ENCODE assay signal across 19 cellular contexts in genomic region chrX:13791559-13791958, GRCh38. TPM values are rescaled to one million over a fixed set of nuclear protein-coding genes. Genes with fewer than 3 reads are reported as not detected.
DNase-seq lines count a peak whose midpoint lies in the region; ATAC-seq and TF ChIP-seq lines count a peak whose summit lies in the region.
"Had no signal": no experiment of that assay in that cellular context is flagged by ENCODE, and none has a peak within 500 bp of the region (broad histone marks: within the 10 kb centered on the region; RNA-seq: fewer than 3 reads in every experiment).

No MANE protein-coding gene starts in this region.

- no peaks in the 10 kb centered on the region for H3K36me3 Mint-ChIP-seq in MCF 10A (ENCODE audit: insufficient read depth, unreplicated experiment)
- H3K36me3 Mint-ChIP-seq in natural killer cell = no peaks in the 10 kb centered on the region
- H3K36me3 Mint-ChIP-seq: activated CD8-positive, alpha-beta memory T cell treated with anti-CD3 and anti-CD28 coated beads, Interleukin-2, amount 10 ng/mL, durations not matched to agents 7 days and 5 days had no signal

- H3K27ac ChIP-seq in substantia nigra (ENCODE audit: low read depth, low read length, poor library complexity, severe bottlenecking) = peak overlapping the region; percentile 83
- H3K27ac ChIP-seq: WERI-Rb-1 had no signal

- peaks cover 34% of the 10 kb centered on the region for H3K27me3 Mint-ChIP-seq in MCF 10A (ENCODE audit: insufficient read depth, unreplicated experiment)
- no peaks in the 10 kb centered on the region for H3K27me3 Mint-ChIP-seq in natural killer cell (ENCODE audit: low read depth in 2 of 2)

- no peak for ATAC-seq in natural killer cell
- ATAC-seq: activated CD8-positive, alpha-beta memory T cell treated with anti-CD3 and anti-CD28 coated beads, Interleukin-2, amount 10 ng/mL, durations not matched to agents 7 days and 5 days; HCT116; PC-3 had no signal

- no TSS peak for BruUV-seq in MCF 10A (replicated peaks; lab: Mats Ljungman, UMichigan)

- intact Hi-C loops in MCF 10A (cut with micrococcal nuclease) = no loop called here
- intact Hi-C loops in natural killer cell (cut with micrococcal nuclease) = no loop called here

- H3K4me1 Mint-ChIP-seq in MCF 10A (ENCODE audit: insufficient read depth, unreplicated experiment) (peaks cover 8% of the 10 kb centered on the region), natural killer cell (no peaks in the 10 kb centered on the region)
- H3K4me1 Mint-ChIP-seq: activated CD8-positive, alpha-beta memory T cell treated with anti-CD3 and anti-CD28 coated beads, Interleukin-2, amount 10 ng/mL, durations not matched to agents 7 days and 5 days had no signal

- H3K9me3 Mint-ChIP-seq in MCF 10A (ENCODE audit: unreplicated experiment) = no peaks in the 10 kb centered on the region
- no peaks in the 10 kb centered on the region for H3K9me3 Mint-ChIP-seq in natural killer cell

- POLR2A ChIA-PET in MCF 10A (lab: Yijun Ruan, JAX) = interaction anchor here (0.7 to 1.1 kb wide), 2 partner anchors 22 to 48 kb away, joined by 3 read pairs; no protein-coding TSS in a partner anchor

- TF ChIP-seq CTCF in MCF 10A (IDR thresholded peaks at IDR 0.05; ENCODE audit: unreplicated experiment) (no peak), natural killer cell (IDR thresholded peaks at IDR 0.05) (no peak)

- no peak overlapping the region for H3K4me3 Mint-ChIP-seq in MCF 10A (ENCODE audit: unreplicated experiment)
- no peak overlapping the region for H3K4me3 Mint-ChIP-seq in natural killer cell
- H3K4me3 Mint-ChIP-seq: activated CD8-positive, alpha-beta memory T cell treated with anti-CD3 and anti-CD28 coated beads, Interleukin-2, amount 10 ng/mL, durations not matched to agents 7 days and 5 days had no signal

- peak overlapping the region; percentile 89 for H3K27ac Mint-ChIP-seq in MCF 10A (ENCODE audit: low read depth, unreplicated experiment)
- no peak overlapping the region for H3K27ac Mint-ChIP-seq in natural killer cell
- H3K27ac Mint-ChIP-seq: activated CD8-positive, alpha-beta memory T cell treated with anti-CD3 and anti-CD28 coated beads, Interleukin-2, amount 10 ng/mL, durations not matched to agents 7 days and 5 days had no signal

- CTCF ChIA-PET in MCF 10A (lab: Yijun Ruan, JAX) = interaction anchor here (0.6 to 1.2 kb wide), 4 partner anchors 13 to 245 kb away, joined by 3 read pairs; no protein-coding TSS in a partner anchor

- DNase-seq in NCI-H146 (lab: John Stamatoyannopoulos, UW) (peak; percentile 1), NCI-H146 treated with DMSO at 0.1 percent for 48 hours (lab: John Stamatoyannopoulos, UW; ENCODE audit: unreplicated experiment) (no peak), MCF 10A (ENCODE audit: unreplicated experiment) (no peak), hypothalamus (lab: John Stamatoyannopoulos, UW) (peak in 35 of 51 donors; percentile 2 to 76 (median 36)), substantia nigra (lab: John Stamatoyannopoulos, UW) (peak in 42 of 49 donors; percentile 1 to 63 (median 33)), natural killer cell (no peak), GF-D8 (lab: John Stamatoyannopoulos, UW) (no peak)
- no peak for DNase-seq in activated T-cell treated with anti-CD3 and anti-CD28 coated beads, Interleukin-2, amount 50 U/mL, for 48 hours
- DNase-seq: activated CD8-positive, alpha-beta memory T cell treated with anti-CD3 and anti-CD28 coated beads, Interleukin-2, amount 10 ng/mL, durations not matched to agents 7 days and 5 days; activated naive CD4-positive, alpha-beta T cell treated with anti-CD3 and anti-CD28 coated beads, Interleukin-2, amount 50 U/mL, for 16 hours; Calu3; cortex of kidney; KG1; NCI-H2171; PC-3; stomach; SW 1271; WERI-Rb-1 had no signal

RNA-seq across cellular contexts. Expression of gene GPM6B, which starts 25.3 kb away (rescaled TPM):
- 6.9 and 16.3 TPM in 2 replicates for total RNA-seq in MCF 10A (2022)
- total RNA-seq in natural killer cell = not detected
- total RNA-seq: activated CD8-positive, alpha-beta memory T cell treated with anti-CD3 and anti-CD28 coated beads, Interleukin-2, amount 10 ng/mL, durations not matched to agents 7 days and 5 days had no signal

RNA-seq across cellular contexts. Expression of gene OFD1, which starts 57.0 kb away (rescaled TPM):
- total RNA-seq in MCF 10A (2022) (44.3 and 44.8 TPM in 2 replicates), natural killer cell (10 to 100 TPM; 62.8 to 77.6 (median 74.9) TPM)

RNA-seq across cellular contexts. Expression of gene TRAPPC2, which starts 57.1 kb away (rescaled TPM):
- total RNA-seq in MCF 10A (2022) (16.5 and 21.7 TPM in 2 replicates), natural killer cell (10 to 100 TPM; 24.2 to 63.3 (median 42.4) TPM)

Comparison
In these comparisons a context has a peak if more than half of its experiments do, and no peak if none do; other contexts are left out.
1. DNase-seq: peak in NCI-H146 (single experiment), hypothalamus (35 of 51) and substantia nigra (42 of 49); none in NCI-H146 treated with DMSO at 0.1 percent for 48 hours (single experiment), MCF 10A (single experiment), natural killer cell (single experiment), activated T-cell treated with anti-CD3 and anti-CD28 coated beads, Interleukin-2, amount 50 U/mL, for 48 hours (0 of 2) and GF-D8 (single experiment).